Comparison of ENCODE assay signal across 1 cellular context in genomic region chr4:2361366-2362285, GRCh38.
TF ChIP-seq lines count a peak whose summit lies in the region.

No MANE protein-coding gene starts in this region.

TF ChIP-seq in HCT116, 20 proteins besides CTCF, POLR2A, EP300 and RAD21:
- TF ChIP-seq MAX (IDR thresholded peaks at IDR 0.05) (no peak), FOSL1 (IDR thresholded peaks at IDR 0.05; ENCODE audit: low read depth) (no peak), ZNF274 (IDR thresholded peaks at IDR 0.05; ENCODE audit: low read depth, low read length) (no peak), EZH2phosphoT487 (IDR thresholded peaks at IDR 0.05; ENCODE audit: borderline replicate concordance) (no peak), YY1 (IDR thresholded peaks at IDR 0.05; ENCODE audit: extremely low read depth, insufficient replicate concordance, low read depth, low read length) (no peak), ELF1 (IDR thresholded peaks at IDR 0.05; ENCODE audit: borderline replicate concordance, low read depth) (no peak)
